14 cellular contexts compared by ENCODE assay signal in the genomic region with DNA sequence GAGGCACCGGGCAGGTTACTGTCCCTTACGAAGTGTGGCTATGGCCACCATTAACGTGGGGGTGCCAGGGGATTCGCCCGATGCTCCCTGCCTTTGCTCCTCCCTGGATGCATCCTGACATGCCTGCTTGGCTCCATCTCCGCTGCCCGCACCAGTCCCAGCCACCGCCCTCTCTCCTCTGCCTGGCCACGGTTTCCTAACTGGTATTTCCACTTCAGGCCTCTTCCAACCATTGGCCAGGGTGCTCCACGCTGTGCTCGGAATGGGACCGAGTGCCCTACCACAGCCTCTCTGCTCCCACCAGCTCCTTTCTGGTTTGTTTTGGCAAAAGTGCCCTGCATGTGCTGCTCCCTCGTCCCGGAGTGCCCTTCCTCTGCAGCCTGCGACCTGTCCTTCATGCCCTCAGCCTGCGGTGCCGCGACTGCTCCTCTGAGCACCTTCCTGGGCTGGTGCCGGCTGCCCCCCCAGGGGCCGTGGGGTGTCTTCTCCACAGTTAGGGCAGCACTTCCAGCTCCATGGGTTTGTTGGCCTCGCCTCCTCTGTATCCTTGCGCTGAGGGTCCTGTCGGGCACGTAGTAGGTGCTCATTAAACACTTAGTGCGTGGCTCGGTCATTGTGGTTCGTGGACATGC.
"Had no signal": no experiment of that assay in that cellular context is flagged by ENCODE, and none has a peak within 500 bp of the region (broad histone marks: within the 10 kb centered on the region; RNA-seq: fewer than 3 reads in every experiment).

No MANE protein-coding gene starts in this region.

- DNase-seq: activated CD4-positive, alpha-beta T cell treated with anti-CD3 and anti-CD28 coated beads, Interleukin-2, amount 50 U/mL, for 4 hours; activated gamma-delta T cell treated with Interleukin-2 at 50 U/mL for 16 hours; activated naive CD8-positive, alpha-beta T cell treated with anti-CD3 and anti-CD28 coated beads for 36 hours; activated T-cell treated with anti-CD3 and anti-CD28 coated beads, Interleukin-2, amount 50 U/mL, for 48 hours; gastrocnemius medialis; islet precursor cell; naive thymus-derived CD8-positive, alpha-beta T cell; stimulated activated CD4-positive, alpha-beta T cell treated with anti-CD3 and anti-CD28 coated beads, Interleukin-4, amount 100 ng/mL, for 1 hour; stimulated activated CD8-positive, alpha-beta memory T cell treated with anti-CD3 and anti-CD28 coated beads, Interleukin-4, amount 100 ng/mL, for 48 hours; stimulated activated naive CD8-positive, alpha-beta T cell treated with anti-CD3 and anti-CD28 coated beads, Interleukin-15, Interleukin-2, amounts not matched to agents 100 U/mL and 50 U/mL, for 24 hours; T-helper 17 cell; uterus had no signal

- ATAC-seq: gastrocnemius medialis; naive thymus-derived CD8-positive, alpha-beta T cell; stimulated activated naive CD8-positive, alpha-beta T cell treated with anti-CD3 and anti-CD28 coated beads, Interleukin-15, Interleukin-2, amounts not matched to agents 100 U/mL and 50 U/mL, for 24 hours; T-helper 17 cell had no signal

- H3K4me1 ChIP-seq: ascending aorta, uterus had no signal

- H3K4me3 ChIP-seq: ascending aorta, gastrocnemius medialis, uterus had no signal

- H3K27me3 ChIP-seq: ascending aorta, gastrocnemius medialis, uterus had no signal

- H3K36me3 ChIP-seq: ascending aorta, gastrocnemius medialis, uterus had no signal

- FAIRE-seq: colon had no signal

- H3K27ac ChIP-seq: ascending aorta, gastrocnemius medialis, uterus had no signal

- H3K9me3 ChIP-seq: ascending aorta, gastrocnemius medialis, uterus had no signal
